ENCODE assay signal across 8 cellular contexts in genomic region chr15:61835476-61836106, GRCh38.
DNase-seq lines count a peak whose midpoint lies in the region; ATAC-seq and TF ChIP-seq lines count a peak whose summit lies in the region.

No MANE protein-coding gene starts in this region.

- no peaks in the 10 kb centered on the region for H3F3A ChIP-seq in Loucy (ENCODE audit: low read depth)

- H4K20me1 ChIP-seq in Loucy (ENCODE audit: insufficient read depth, low read length, poor library complexity, severe bottlenecking) = no peaks in the 10 kb centered on the region

- DNase-seq in ELF-1 (ENCODE audit: low read depth, low spot score) (peak; percentile 84), adipocyte (ENCODE audit: low read depth) (peak; percentile 82), left ventricle myocardium inferior (peak; percentile 58), retinal pigment epithelial cell (ENCODE audit: low read depth) (no peak)

- peak overlapping the region; percentile 94 for H2AFZ ChIP-seq in Loucy (ENCODE audit: low read length)

- H3K4me3 ChIP-seq in Loucy (ENCODE audit: low read length, poor library complexity, severe bottlenecking) (peak overlapping the region; percentile 50), adipocyte (ENCODE audit: low read length) (peak overlapping the region; percentile 33), left ventricle myocardium inferior (no peak overlapping the region), retinal pigment epithelial cell (ENCODE audit: low read length) (no peak overlapping the region)

- no peaks in the 10 kb centered on the region for H3K27me3 ChIP-seq in Loucy (ENCODE audit: insufficient read depth, low read length, poor library complexity, severe bottlenecking)
- peaks cover 4% of the 10 kb centered on the region for H3K27me3 ChIP-seq in adipocyte (replicated peaks; ENCODE audit: control insufficient read depth, insufficient read depth, low read length)
- H3K27me3 ChIP-seq in left ventricle myocardium inferior (ENCODE audit: low read depth) = peaks cover 17% of the 10 kb centered on the region

- H3K4me2 ChIP-seq in Loucy (ENCODE audit: low read depth, low read length, poor library complexity, severe bottlenecking) = peak overlapping the region; percentile 77

- no peak overlapping the region for H3K27ac ChIP-seq in left ventricle myocardium inferior (replicated peaks)

- no peaks in the 10 kb centered on the region for H3K9me2 ChIP-seq in Loucy (replicated peaks; ENCODE audit: low read depth, low read length)

- H3K9ac ChIP-seq in Loucy (ENCODE audit: low read depth, low read length, poor library complexity, severe bottlenecking) (peak overlapping the region; percentile 38), adipocyte (ENCODE audit: low read length) (peak overlapping the region; percentile 39)

- H3K36me3 ChIP-seq in Loucy (ENCODE audit: insufficient read depth, low read length) = no peaks in the 10 kb centered on the region
- H3K36me3 ChIP-seq in adipocyte (ENCODE audit: control insufficient read depth, insufficient read depth, low read length, severe bottlenecking) = no peaks in the 10 kb centered on the region
- no peaks in the 10 kb centered on the region for H3K36me3 ChIP-seq in left ventricle myocardium inferior

- intact Hi-C loops in left ventricle myocardium inferior (cut with micrococcal nuclease) = no loop called here

- H3K4me1 ChIP-seq in Loucy (ENCODE audit: insufficient read depth, low read length, poor library complexity, severe bottlenecking) (peaks cover 4% of the 10 kb centered on the region), adipocyte (ENCODE audit: control insufficient read depth, insufficient read depth, low read length) (peaks cover 4% of the 10 kb centered on the region), left ventricle myocardium inferior (peaks cover 10% of the 10 kb centered on the region)

- H3K9me3 ChIP-seq in Loucy (ENCODE audit: insufficient read depth, low read depth, low read length) (no peaks in the 10 kb centered on the region), adipocyte (ENCODE audit: control insufficient read depth, low read length) (no peaks in the 10 kb centered on the region), left ventricle myocardium inferior (replicated peaks) (no peaks in the 10 kb centered on the region)

- H3K79me2 ChIP-seq in Loucy (ENCODE audit: insufficient read depth, low read length) = no peaks in the 10 kb centered on the region

- ATAC-seq in SK-N-SH treated with all-trans-retinoic acid at 6 μM for 48 hours = peak; percentile 84
- no peak for ATAC-seq in GM21576 (IDR thresholded peaks at IDR 0.05; ENCODE audit: unreplicated experiment)
- no peak for ATAC-seq in GM18909 (IDR thresholded peaks at IDR 0.05; ENCODE audit: poor library complexity, unreplicated experiment)

- peak; percentile 91 for TF ChIP-seq CTCF in Loucy (conservative IDR thresholded peaks at IDR 0.05; ENCODE audit: low read length)
- TF ChIP-seq CTCF in left ventricle myocardium inferior (IDR thresholded peaks at IDR 0.05; ENCODE audit: borderline replicate concordance) = peak; percentile 97
- TF ChIP-seq CTCF in retinal pigment epithelial cell (conservative IDR thresholded peaks at IDR 0.05; ENCODE audit: low read depth, low read length) = peak; percentile 94

TF ChIP-seq in SK-N-SH treated with all-trans-retinoic acid at 6 μM for 48 hours, 23 proteins besides CTCF, POLR2A, EP300 and RAD21:
- TF ChIP-seq, protein P1, sequence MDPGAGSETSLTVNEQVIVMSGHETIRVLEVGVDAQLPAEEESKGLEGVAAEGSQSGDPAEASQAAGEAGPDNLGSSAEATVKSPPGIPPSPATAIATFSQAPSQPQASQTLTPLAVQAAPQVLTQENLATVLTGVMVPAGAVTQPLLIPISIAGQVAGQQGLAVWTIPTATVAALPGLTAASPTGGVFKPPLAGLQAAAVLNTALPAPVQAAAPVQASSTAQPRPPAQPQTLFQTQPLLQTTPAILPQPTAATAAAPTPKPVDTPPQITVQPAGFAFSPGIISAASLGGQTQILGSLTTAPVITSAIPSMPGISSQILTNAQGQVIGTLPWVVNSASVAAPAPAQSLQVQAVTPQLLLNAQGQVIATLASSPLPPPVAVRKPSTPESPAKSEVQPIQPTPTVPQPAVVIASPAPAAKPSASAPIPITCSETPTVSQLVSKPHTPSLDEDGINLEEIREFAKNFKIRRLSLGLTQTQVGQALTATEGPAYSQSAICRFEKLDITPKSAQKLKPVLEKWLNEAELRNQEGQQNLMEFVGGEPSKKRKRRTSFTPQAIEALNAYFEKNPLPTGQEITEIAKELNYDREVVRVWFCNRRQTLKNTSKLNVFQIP (CRISPR knock-in tag; IDR thresholded peaks at IDR 0.05; ENCODE audit: borderline replicate concordance, low read depth) = no peak
- TF ChIP-seq BACH2 (CRISPR knock-in tag; IDR thresholded peaks at IDR 0.05; ENCODE audit: borderline replicate concordance) = no peak
- no peak for TF ChIP-seq SNAI2 (CRISPR knock-in tag; IDR thresholded peaks at IDR 0.05)
- no peak for TF ChIP-seq ZNF565 (CRISPR knock-in tag; conservative IDR thresholded peaks at IDR 0.05; ENCODE audit: low read depth)
- TF ChIP-seq ARNTL (CRISPR knock-in tag; IDR thresholded peaks at IDR 0.05; ENCODE audit: borderline replicate concordance, low read depth) = no peak
- TF ChIP-seq, protein P2, sequence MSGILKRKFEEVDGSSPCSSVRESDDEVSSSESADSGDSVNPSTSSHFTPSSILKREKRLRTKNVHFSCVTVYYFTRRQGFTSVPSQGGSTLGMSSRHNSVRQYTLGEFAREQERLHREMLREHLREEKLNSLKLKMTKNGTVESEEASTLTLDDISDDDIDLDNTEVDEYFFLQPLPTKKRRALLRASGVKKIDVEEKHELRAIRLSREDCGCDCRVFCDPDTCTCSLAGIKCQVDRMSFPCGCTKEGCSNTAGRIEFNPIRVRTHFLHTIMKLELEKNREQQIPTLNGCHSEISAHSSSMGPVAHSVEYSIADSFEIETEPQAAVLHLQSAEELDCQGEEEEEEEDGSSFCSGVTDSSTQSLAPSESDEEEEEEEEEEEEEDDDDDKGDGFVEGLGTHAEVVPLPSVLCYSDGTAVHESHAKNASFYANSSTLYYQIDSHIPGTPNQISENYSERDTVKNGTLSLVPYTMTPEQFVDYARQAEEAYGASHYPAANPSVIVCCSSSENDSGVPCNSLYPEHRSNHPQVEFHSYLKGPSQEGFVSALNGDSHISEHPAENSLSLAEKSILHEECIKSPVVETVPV (CRISPR knock-in tag; IDR thresholded peaks at IDR 0.05) = no peak
- TF ChIP-seq OSR1 (CRISPR knock-in tag; IDR thresholded peaks at IDR 0.05) = no peak

Comparison
In these comparisons a context has a peak if more than half of its experiments do, and no peak if none do; other contexts are left out.
1. H3K4me3 ChIP-seq: peak in Loucy (single experiment) and adipocyte (single experiment); none in left ventricle myocardium inferior (single experiment) and retinal pigment epithelial cell (single experiment).
2. Peak in every context shown above with its lines, with median percentiles within 50 percentile points of each other: CTCF ChIP-seq.